1 cellular context compared by ENCODE assay signal in the genomic region with DNA sequence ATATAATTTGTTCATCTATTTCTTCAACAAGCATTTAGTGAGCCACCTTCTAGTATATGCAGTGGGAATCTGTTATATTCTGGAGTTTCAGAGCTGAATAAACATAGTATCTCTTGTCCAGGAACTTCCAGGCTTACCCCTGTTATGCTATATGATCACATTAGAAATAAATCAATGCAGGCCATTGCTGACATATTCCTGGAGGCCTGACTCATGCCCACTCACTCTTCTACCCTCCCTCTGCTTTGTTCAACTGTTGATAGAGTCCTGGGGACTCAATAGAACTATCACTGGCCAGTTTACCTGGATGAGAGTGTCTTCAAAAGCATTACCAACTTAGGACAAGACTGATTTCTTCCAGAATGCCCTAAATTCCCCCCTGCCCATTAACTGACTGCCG.
TF ChIP-seq lines count a peak whose summit lies in the region.

No MANE protein-coding gene starts in this region.

TF ChIP-seq in SK-N-SH, 30 proteins besides CTCF, POLR2A, EP300 and RAD21 (continued from another document):
- TF ChIP-seq, protein P1, sequence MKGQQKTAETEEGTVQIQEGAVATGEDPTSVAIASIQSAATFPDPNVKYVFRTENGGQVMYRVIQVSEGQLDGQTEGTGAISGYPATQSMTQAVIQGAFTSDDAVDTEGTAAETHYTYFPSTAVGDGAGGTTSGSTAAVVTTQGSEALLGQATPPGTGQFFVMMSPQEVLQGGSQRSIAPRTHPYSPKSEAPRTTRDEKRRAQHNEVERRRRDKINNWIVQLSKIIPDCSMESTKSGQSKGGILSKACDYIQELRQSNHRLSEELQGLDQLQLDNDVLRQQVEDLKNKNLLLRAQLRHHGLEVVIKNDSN (IDR thresholded peaks at IDR 0.05; ENCODE audit: borderline replicate concordance, low read depth): no peak
- TF ChIP-seq FOXM1 (IDR thresholded peaks at IDR 0.05; ENCODE audit: low read depth): no peak
- TF ChIP-seq, protein P2, sequence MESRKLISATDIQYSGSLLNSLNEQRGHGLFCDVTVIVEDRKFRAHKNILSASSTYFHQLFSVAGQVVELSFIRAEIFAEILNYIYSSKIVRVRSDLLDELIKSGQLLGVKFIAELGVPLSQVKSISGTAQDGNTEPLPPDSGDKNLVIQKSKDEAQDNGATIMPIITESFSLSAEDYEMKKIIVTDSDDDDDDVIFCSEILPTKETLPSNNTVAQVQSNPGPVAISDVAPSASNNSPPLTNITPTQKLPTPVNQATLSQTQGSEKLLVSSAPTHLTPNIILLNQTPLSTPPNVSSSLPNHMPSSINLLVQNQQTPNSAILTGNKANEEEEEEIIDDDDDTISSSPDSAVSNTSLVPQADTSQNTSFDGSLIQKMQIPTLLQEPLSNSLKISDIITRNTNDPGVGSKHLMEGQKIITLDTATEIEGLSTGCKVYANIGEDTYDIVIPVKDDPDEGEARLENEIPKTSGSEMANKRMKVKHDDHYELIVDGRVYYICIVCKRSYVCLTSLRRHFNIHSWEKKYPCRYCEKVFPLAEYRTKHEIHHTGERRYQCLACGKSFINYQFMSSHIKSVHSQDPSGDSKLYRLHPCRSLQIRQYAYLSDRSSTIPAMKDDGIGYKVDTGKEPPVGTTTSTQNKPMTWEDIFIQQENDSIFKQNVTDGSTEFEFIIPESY (IDR thresholded peaks at IDR 0.05; ENCODE audit: borderline replicate concordance, low read depth): no peak
- no peak for TF ChIP-seq FOXJ3 (CRISPR knock-in tag; IDR thresholded peaks at IDR 0.05)
- TF ChIP-seq NFIC (IDR thresholded peaks at IDR 0.05; ENCODE audit: borderline replicate concordance): peak; percentile 64; the same call in 1 of the 2 replicates
- no peak for TF ChIP-seq TAF1 (IDR thresholded peaks at IDR 0.05; ENCODE audit: borderline replicate concordance, low read depth, low read length)
- no peak for TF ChIP-seq NRF1 (IDR thresholded peaks at IDR 0.05; ENCODE audit: low read depth, low read length)
- TF ChIP-seq, protein P3, sequence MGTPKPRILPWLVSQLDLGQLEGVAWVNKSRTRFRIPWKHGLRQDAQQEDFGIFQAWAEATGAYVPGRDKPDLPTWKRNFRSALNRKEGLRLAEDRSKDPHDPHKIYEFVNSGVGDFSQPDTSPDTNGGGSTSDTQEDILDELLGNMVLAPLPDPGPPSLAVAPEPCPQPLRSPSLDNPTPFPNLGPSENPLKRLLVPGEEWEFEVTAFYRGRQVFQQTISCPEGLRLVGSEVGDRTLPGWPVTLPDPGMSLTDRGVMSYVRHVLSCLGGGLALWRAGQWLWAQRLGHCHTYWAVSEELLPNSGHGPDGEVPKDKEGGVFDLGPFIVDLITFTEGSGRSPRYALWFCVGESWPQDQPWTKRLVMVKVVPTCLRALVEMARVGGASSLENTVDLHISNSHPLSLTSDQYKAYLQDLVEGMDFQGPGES (IDR thresholded peaks at IDR 0.05; ENCODE audit: low read depth, low read length): no peak
- TF ChIP-seq POLR2AphosphoS5 (IDR thresholded peaks at IDR 0.05; ENCODE audit: low read depth, low read length): no peak
- no peak for TF ChIP-seq YY1 (IDR thresholded peaks at IDR 0.05; ENCODE audit: low read depth)
- 0 out of 2 replicates have a peak, but pooled peaks have one; percentile 66 for TF ChIP-seq SIN3A (IDR thresholded peaks at IDR 0.05; ENCODE audit: borderline replicate concordance, low read depth, low read length)
- no peak for TF ChIP-seq GATA2 (CRISPR knock-in tag; IDR thresholded peaks at IDR 0.05)
- TF ChIP-seq, protein P4, sequence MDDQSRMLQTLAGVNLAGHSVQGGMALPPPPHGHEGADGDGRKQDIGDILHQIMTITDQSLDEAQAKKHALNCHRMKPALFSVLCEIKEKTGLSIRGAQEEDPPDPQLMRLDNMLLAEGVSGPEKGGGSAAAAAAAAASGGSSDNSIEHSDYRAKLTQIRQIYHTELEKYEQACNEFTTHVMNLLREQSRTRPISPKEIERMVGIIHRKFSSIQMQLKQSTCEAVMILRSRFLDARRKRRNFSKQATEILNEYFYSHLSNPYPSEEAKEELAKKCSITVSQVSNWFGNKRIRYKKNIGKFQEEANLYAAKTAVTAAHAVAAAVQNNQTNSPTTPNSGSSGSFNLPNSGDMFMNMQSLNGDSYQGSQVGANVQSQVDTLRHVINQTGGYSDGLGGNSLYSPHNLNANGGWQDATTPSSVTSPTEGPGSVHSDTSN (IDR thresholded peaks at IDR 0.05): peak; percentile 96
- TF ChIP-seq RFX5 (IDR thresholded peaks at IDR 0.05; ENCODE audit: low read length): no peak
